8 cellular contexts compared by ENCODE assay signal in the genomic region with DNA sequence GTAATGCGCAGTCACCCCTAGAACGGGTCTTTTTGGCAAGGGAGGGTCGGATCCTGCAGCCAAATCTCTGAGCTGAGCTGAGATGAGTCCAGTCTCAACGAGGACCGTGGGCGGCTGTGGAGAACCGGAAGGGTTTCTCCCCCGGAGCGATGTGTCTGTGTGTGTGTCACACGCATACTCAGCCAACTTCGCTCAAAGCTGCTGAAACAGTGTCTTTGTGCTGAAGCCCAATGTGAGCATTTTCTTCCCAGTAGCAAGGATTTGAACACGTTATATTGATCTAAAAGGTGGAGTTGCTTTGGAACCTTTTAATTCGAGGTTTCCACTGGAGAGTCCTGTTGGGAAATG. TPM values are rescaled to one million over a fixed set of nuclear protein-coding genes. Genes with fewer than 3 reads are reported as not detected.
DNase-seq lines count a peak whose midpoint lies in the region; ATAC-seq and TF ChIP-seq lines count a peak whose summit lies in the region.

No MANE protein-coding gene starts in this region.

- peaks cover 20% of the 10 kb centered on the region for H3K27me3 ChIP-seq in effector memory CD4-positive, alpha-beta T cell (replicated peaks; ENCODE audit: control insufficient read depth, insufficient read depth, low read length, poor library complexity, severe bottlenecking)

- H3K27ac ChIP-seq in effector memory CD4-positive, alpha-beta T cell (ENCODE audit: insufficient read depth, low read length, poor library complexity, severe bottlenecking), result no peak overlapping the region

- CTCF ChIA-PET in activated CD8-positive, alpha-beta T cell treated with anti-CD3 and anti-CD28 coated beads for 36 hours (lab: Charles Lee), result interaction anchor here (0.9 to 1.2 kb wide), 2 partner anchors 25 to 171 kb away, joined by 3 to 4 read pairs; no protein-coding TSS in a partner anchor
- CTCF ChIA-PET in activated CD8-positive, alpha-beta T cell treated with anti-CD3 and anti-CD28 coated beads, Interleukin-2, amount 10 ng/mL, durations not matched to agents 7 days and 5 days (lab: Charles Lee), result no interaction called here

- peaks cover 10% of the 10 kb centered on the region for H3K4me1 Mint-ChIP-seq in activated CD8-positive, alpha-beta T cell treated with anti-CD3 and anti-CD28 coated beads for 36 hours (ENCODE audit: low read depth)
- H3K4me1 Mint-ChIP-seq in activated CD8-positive, alpha-beta T cell treated with anti-CD3 and anti-CD28 coated beads, Interleukin-2, amount 10 ng/mL, durations not matched to agents 7 days and 5 days (ENCODE audit: low read depth), result peaks cover 5% of the 10 kb centered on the region
- peaks cover 12% of the 10 kb centered on the region for H3K4me1 Mint-ChIP-seq in activated T-cell treated with anti-CD3 and anti-CD28 coated beads, Interleukin-2, amount 50 U/mL, for 4 hours (ENCODE audit: low read depth)

- DNase-seq in activated CD8-positive, alpha-beta T cell treated with anti-CD3 and anti-CD28 coated beads for 36 hours, result peak; percentile 69
- no peak for DNase-seq in activated CD8-positive, alpha-beta T cell treated with anti-CD3 and anti-CD28 coated beads, Interleukin-2, amount 10 ng/mL, durations not matched to agents 7 days and 5 days
- no peak for DNase-seq in activated T-cell treated with anti-CD3 and anti-CD28 coated beads, Interleukin-2, amount 50 U/mL, for 4 hours
- peak; percentile 52 for DNase-seq in hepatic stellate cell (ENCODE audit: low spot score)
- peak; percentile 58 for DNase-seq in stimulated activated CD8-positive, alpha-beta memory T cell treated with anti-CD3 and anti-CD28 coated beads, Interleukin-4, amount 100 ng/mL, for 48 hours
- no peak for DNase-seq in effector memory CD4-positive, alpha-beta T cell
- no peak for DNase-seq in NCI-H82 (lab: John Stamatoyannopoulos, UW)
- no peak for DNase-seq in NCI-H2171 (lab: John Stamatoyannopoulos, UW)

- ATAC-seq in activated CD8-positive, alpha-beta T cell treated with anti-CD3 and anti-CD28 coated beads for 36 hours, result no peak
- no peak for ATAC-seq in activated CD8-positive, alpha-beta T cell treated with anti-CD3 and anti-CD28 coated beads, Interleukin-2, amount 10 ng/mL, durations not matched to agents 7 days and 5 days
- no peak for ATAC-seq in activated T-cell treated with anti-CD3 and anti-CD28 coated beads, Interleukin-2, amount 50 U/mL, for 4 hours

- H3K4me1 ChIP-seq in effector memory CD4-positive, alpha-beta T cell (ENCODE audit: control insufficient read depth, insufficient read depth, low read length, poor library complexity, severe bottlenecking), result peaks cover 8% of the 10 kb centered on the region

- H3K36me3 Mint-ChIP-seq in activated CD8-positive, alpha-beta T cell treated with anti-CD3 and anti-CD28 coated beads for 36 hours (ENCODE audit: low read depth), result no peaks in the 10 kb centered on the region
- H3K36me3 Mint-ChIP-seq in activated CD8-positive, alpha-beta T cell treated with anti-CD3 and anti-CD28 coated beads, Interleukin-2, amount 10 ng/mL, durations not matched to agents 7 days and 5 days (ENCODE audit: low read depth), result no peaks in the 10 kb centered on the region
- no peaks in the 10 kb centered on the region for H3K36me3 Mint-ChIP-seq in activated T-cell treated with anti-CD3 and anti-CD28 coated beads, Interleukin-2, amount 50 U/mL, for 4 hours (ENCODE audit: insufficient read depth)

- H3K27me3 Mint-ChIP-seq in activated CD8-positive, alpha-beta T cell treated with anti-CD3 and anti-CD28 coated beads for 36 hours, result peaks cover 42% of the 10 kb centered on the region
- peaks cover 35% of the 10 kb centered on the region for H3K27me3 Mint-ChIP-seq in activated CD8-positive, alpha-beta T cell treated with anti-CD3 and anti-CD28 coated beads, Interleukin-2, amount 10 ng/mL, durations not matched to agents 7 days and 5 days (ENCODE audit: low read depth)
- H3K27me3 Mint-ChIP-seq in activated T-cell treated with anti-CD3 and anti-CD28 coated beads, Interleukin-2, amount 50 U/mL, for 4 hours (ENCODE audit: low read depth), result peaks cover 55% of the 10 kb centered on the region

- H3K4me3 Mint-ChIP-seq in activated CD8-positive, alpha-beta T cell treated with anti-CD3 and anti-CD28 coated beads for 36 hours, result no peak overlapping the region
- no peak overlapping the region for H3K4me3 Mint-ChIP-seq in activated CD8-positive, alpha-beta T cell treated with anti-CD3 and anti-CD28 coated beads, Interleukin-2, amount 10 ng/mL, durations not matched to agents 7 days and 5 days
- H3K4me3 Mint-ChIP-seq in activated T-cell treated with anti-CD3 and anti-CD28 coated beads, Interleukin-2, amount 50 U/mL, for 4 hours, result peak overlapping the region; percentile 46

- H3K36me3 ChIP-seq in effector memory CD4-positive, alpha-beta T cell (ENCODE audit: control insufficient read depth, insufficient read depth, low read length), result no peaks in the 10 kb centered on the region

- no peaks in the 10 kb centered on the region for H3K9me3 Mint-ChIP-seq in activated CD8-positive, alpha-beta T cell treated with anti-CD3 and anti-CD28 coated beads for 36 hours
- H3K9me3 Mint-ChIP-seq in activated CD8-positive, alpha-beta T cell treated with anti-CD3 and anti-CD28 coated beads, Interleukin-2, amount 10 ng/mL, durations not matched to agents 7 days and 5 days (ENCODE audit: insufficient read depth), result no peaks in the 10 kb centered on the region
- H3K9me3 Mint-ChIP-seq in activated T-cell treated with anti-CD3 and anti-CD28 coated beads, Interleukin-2, amount 50 U/mL, for 4 hours, result no peaks in the 10 kb centered on the region

- no peak overlapping the region for H3K4me3 ChIP-seq in effector memory CD4-positive, alpha-beta T cell (ENCODE audit: insufficient read depth, low read depth, low read length, poor library complexity, severe bottlenecking)

- intact Hi-C loops in activated CD8-positive, alpha-beta T cell treated with anti-CD3 and anti-CD28 coated beads for 36 hours (cut with micrococcal nuclease), result no loop called here

- no peaks in the 10 kb centered on the region for H3K9me3 ChIP-seq in effector memory CD4-positive, alpha-beta T cell (ENCODE audit: control insufficient read depth, low read length)

- no peak for TF ChIP-seq CTCF in activated CD8-positive, alpha-beta T cell treated with anti-CD3 and anti-CD28 coated beads for 36 hours (IDR thresholded peaks at IDR 0.05)

- POLR2A ChIA-PET in activated CD8-positive, alpha-beta T cell treated with anti-CD3 and anti-CD28 coated beads for 36 hours (lab: Charles Lee), result interaction anchor here (0.9 to 1.5 kb wide), 2 partner anchors 13 to 54 kb away, joined by 3 to 6 read pairs; no protein-coding TSS in a partner anchor
- POLR2A ChIA-PET in activated CD8-positive, alpha-beta T cell treated with anti-CD3 and anti-CD28 coated beads, Interleukin-2, amount 10 ng/mL, durations not matched to agents 7 days and 5 days (lab: Charles Lee), result interaction anchor here (0.6 kb wide), 1 partner anchor 27 kb away, joined by 3 read pairs; no protein-coding TSS in a partner anchor

- no peak overlapping the region for H3K27ac Mint-ChIP-seq in activated CD8-positive, alpha-beta T cell treated with anti-CD3 and anti-CD28 coated beads for 36 hours
- H3K27ac Mint-ChIP-seq in activated CD8-positive, alpha-beta T cell treated with anti-CD3 and anti-CD28 coated beads, Interleukin-2, amount 10 ng/mL, durations not matched to agents 7 days and 5 days, result no peak overlapping the region

RNA-seq across cellular contexts. Expression of a gene that starts 1.4 kb away (rescaled TPM):
- total RNA-seq in activated CD8-positive, alpha-beta T cell treated with anti-CD3 and anti-CD28 coated beads for 36 hours, result under 1 TPM; 0.25 to 0.36 TPM
- total RNA-seq in activated CD8-positive, alpha-beta T cell treated with anti-CD3 and anti-CD28 coated beads, Interleukin-2, amount 10 ng/mL, durations not matched to agents 7 days and 5 days, result under 1 TPM in 1 of 2 experiments, not detected in 1; 0.08 TPM
- under 1 TPM; 0.22 to 0.63 (median 0.38) TPM for total RNA-seq in activated T-cell treated with anti-CD3 and anti-CD28 coated beads, Interleukin-2, amount 50 U/mL, for 4 hours

Comparison
In these comparisons a context has a peak if more than half of its experiments do, and no peak if none do; other contexts are left out.
1. DNase-seq: peak in activated CD8-positive, alpha-beta T cell treated with anti-CD3 and anti-CD28 coated beads for 36 hours (single experiment), hepatic stellate cell (single experiment) and stimulated activated CD8-positive, alpha-beta memory T cell treated with anti-CD3 and anti-CD28 coated beads, Interleukin-4, amount 100 ng/mL, for 48 hours (single experiment); none in activated CD8-positive, alpha-beta T cell treated with anti-CD3 and anti-CD28 coated beads, Interleukin-2, amount 10 ng/mL, durations not matched to agents 7 days and 5 days (single experiment), activated T-cell treated with anti-CD3 and anti-CD28 coated beads, Interleukin-2, amount 50 U/mL, for 4 hours (single experiment), effector memory CD4-positive, alpha-beta T cell (0 of 3), NCI-H82 (single experiment) and NCI-H2171 (single experiment).